ENCODE assay signal across 9 cellular contexts in the genomic region with DNA sequence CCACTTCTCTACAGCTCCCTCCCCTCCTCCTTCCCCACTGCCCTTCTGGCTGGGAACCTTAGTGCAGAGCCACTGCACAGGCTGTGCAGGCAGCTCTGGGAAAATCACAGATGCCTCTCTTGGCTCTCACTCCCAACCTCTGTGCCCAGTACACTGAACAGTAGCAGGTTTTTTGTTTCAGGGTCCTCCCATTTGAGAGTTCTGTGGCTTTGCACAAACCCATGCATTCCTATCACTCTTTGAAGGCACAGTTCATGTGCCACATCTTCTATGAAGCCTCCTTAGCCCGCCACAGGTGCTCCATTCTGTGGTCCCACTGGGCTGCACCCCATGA.
A peak's percentile ranks its signal among the peaks of the same experiment; 100 is the strongest.
DNase-seq lines count a peak whose midpoint lies in the region; ATAC-seq, FAIRE-seq and TF ChIP-seq lines count a peak whose summit lies in the region.
"Had no signal": no experiment of that assay in that cellular context is flagged by ENCODE, and none has a peak within 500 bp of the region (broad histone marks: within the 10 kb centered on the region; RNA-seq: fewer than 3 reads in every experiment).

No MANE protein-coding gene starts in this region.

- FAIRE-seq in astrocyte (lab: Jason Lieb, UNC): no peak

- peaks cover 2% of the 10 kb centered on the region for H3K27me3 Mint-ChIP-seq in activated CD4-positive, alpha-beta T cell treated with anti-CD3 and anti-CD28 coated beads, Interleukin-2, amount 10 ng/mL, durations not matched to agents 7 days and 5 days
- no peaks in the 10 kb centered on the region for H3K27me3 Mint-ChIP-seq in astrocyte (ENCODE audit: low read depth, unreplicated experiment)

- no peak for DNase-seq in activated CD4-positive, alpha-beta T cell treated with anti-CD3 and anti-CD28 coated beads, Interleukin-2, amount 10 ng/mL, durations not matched to agents 7 days and 5 days
- DNase-seq in activated CD4-positive, alpha-beta T cell treated with anti-CD3 and anti-CD28 coated beads, Interleukin-2, amount 50 U/mL, for 1 hour: no peak
- DNase-seq in astrocyte (ENCODE audit: low read depth) (no peak), left lung (no peak), NCI-H1417 (lab: John Stamatoyannopoulos, UW) (no peak), occipital lobe (lab: John Stamatoyannopoulos, UW) (no peak)
- DNase-seq in stimulated activated CD4-positive, alpha-beta T cell treated with anti-CD3 and anti-CD28 coated beads, Interleukin-1b, Interleukin-23, amount 100 ng/mL, for 48 hours: no peak
- DNase-seq: activated CD4-positive, CD25-positive, alpha-beta regulatory T cell treated with anti-CD3 and anti-CD28 coated beads, Interleukin-2, amount 50 U/mL, for 72 hours had no signal

- H3K4me2 ChIP-seq in astrocyte (ENCODE audit: low read length): peak overlapping the region; percentile 60

- H3K4me3 Mint-ChIP-seq in activated CD4-positive, alpha-beta T cell treated with anti-CD3 and anti-CD28 coated beads, Interleukin-2, amount 10 ng/mL, durations not matched to agents 7 days and 5 days: peak overlapping the region; percentile 32
- no peak overlapping the region for H3K4me3 Mint-ChIP-seq in astrocyte (ENCODE audit: unreplicated experiment)

- POLR2A ChIA-PET in activated CD4-positive, alpha-beta T cell treated with anti-CD3 and anti-CD28 coated beads, Interleukin-2, amount 10 ng/mL, durations not matched to agents 7 days and 5 days (lab: Charles Lee): no interaction called here

- peaks cover 44% of the 10 kb centered on the region for H3K4me1 Mint-ChIP-seq in activated CD4-positive, alpha-beta T cell treated with anti-CD3 and anti-CD28 coated beads, Interleukin-2, amount 10 ng/mL, durations not matched to agents 7 days and 5 days
- peaks cover 18% of the 10 kb centered on the region for H3K4me1 Mint-ChIP-seq in astrocyte (ENCODE audit: low read depth, unreplicated experiment)

- no peak overlapping the region for H3K9ac ChIP-seq in astrocyte (ENCODE audit: low read length)
- no peak overlapping the region for H3K9ac ChIP-seq in stomach smooth muscle (ENCODE audit: low read length in 2 of 2)

- H3K79me2 ChIP-seq in astrocyte (ENCODE audit: insufficient read depth, low read length): no peaks in the 10 kb centered on the region

- no peak for ATAC-seq in left lung

- H3K4me3 ChIP-seq in astrocyte (ENCODE audit: insufficient read depth, low read depth, low read length) (no peak overlapping the region), left lung (no peak overlapping the region), stomach smooth muscle (ENCODE audit: low read length in 2 of 2) (no peak overlapping the region)

- intact Hi-C loops in left lung (cut with DNase I): no loop called here

- H3K4me1 ChIP-seq in astrocyte (ENCODE audit: insufficient read depth, low read length) (peaks cover 6% of the 10 kb centered on the region), left lung (peaks cover 0 to 39% of the 10 kb centered on the region in 2 donors), stomach smooth muscle (ENCODE audit: control insufficient read depth, insufficient read depth, low read length) (no peaks in the 10 kb centered on the region)

- CTCF ChIA-PET in activated CD4-positive, alpha-beta T cell treated with anti-CD3 and anti-CD28 coated beads, Interleukin-2, amount 10 ng/mL, durations not matched to agents 7 days and 5 days (lab: Charles Lee): no interaction called here

- TF ChIP-seq CTCF in astrocyte (IDR thresholded peaks at IDR 0.05; ENCODE audit: insufficient read depth, low read depth, low read length): no peak
- TF ChIP-seq CTCF in left lung (IDR thresholded peaks at IDR 0.05): no peak

- no peak overlapping the region for H2AFZ ChIP-seq in astrocyte (ENCODE audit: low read depth, low read length)

- H3K36me3 ChIP-seq in astrocyte (ENCODE audit: insufficient read depth, low read length): no peaks in the 10 kb centered on the region
- H3K36me3 ChIP-seq in left lung: no peaks in the 10 kb centered on the region
- H3K36me3 ChIP-seq in stomach smooth muscle (ENCODE audit: control insufficient read depth in 2 of 2, insufficient read depth in 2 of 2, low read length in 2 of 2): no peaks in the 10 kb centered on the region

- peak overlapping the region; percentile 92 for H3K27ac Mint-ChIP-seq in activated CD4-positive, alpha-beta T cell treated with anti-CD3 and anti-CD28 coated beads, Interleukin-2, amount 10 ng/mL, durations not matched to agents 7 days and 5 days
- H3K27ac Mint-ChIP-seq in astrocyte (ENCODE audit: unreplicated experiment): no peak overlapping the region

- H3K27me3 ChIP-seq in astrocyte (ENCODE audit: insufficient read depth, low read length) (no peaks in the 10 kb centered on the region), left lung (no peaks in the 10 kb centered on the region), stomach smooth muscle (ENCODE audit: control insufficient read depth in 1 of 2, insufficient read depth in 2 of 2, low read length in 2 of 2) (no peaks in the 10 kb centered on the region)

- H3K36me3 Mint-ChIP-seq in activated CD4-positive, alpha-beta T cell treated with anti-CD3 and anti-CD28 coated beads, Interleukin-2, amount 10 ng/mL, durations not matched to agents 7 days and 5 days (ENCODE audit: low read depth): peaks cover 7% of the 10 kb centered on the region
- H3K36me3 Mint-ChIP-seq in astrocyte (ENCODE audit: low read depth, unreplicated experiment): peaks cover 6% of the 10 kb centered on the region

- H3K9me3 ChIP-seq in astrocyte (ENCODE audit: insufficient read depth, low read depth, low read length) (no peaks in the 10 kb centered on the region), left lung (peaks cover 0 to under 1% of the 10 kb centered on the region in 2 donors), stomach smooth muscle (ENCODE audit: control insufficient read depth in 2 of 2, low read length in 2 of 2) (no peaks in the 10 kb centered on the region)

- peaks cover 8% of the 10 kb centered on the region for H3K9me3 Mint-ChIP-seq in activated CD4-positive, alpha-beta T cell treated with anti-CD3 and anti-CD28 coated beads, Interleukin-2, amount 10 ng/mL, durations not matched to agents 7 days and 5 days
- H3K9me3 Mint-ChIP-seq in astrocyte (ENCODE audit: unreplicated experiment): peaks cover 2% of the 10 kb centered on the region

- no peaks in the 10 kb centered on the region for H4K20me1 ChIP-seq in astrocyte (ENCODE audit: insufficient read depth, low read length)

- peak overlapping the region; percentile 38 for H3K27ac ChIP-seq in astrocyte (ENCODE audit: low read depth, low read length)
- peak overlapping the region; percentile 74 to 96 for H3K27ac ChIP-seq in left lung
- H3K27ac ChIP-seq in stomach smooth muscle (ENCODE audit: low read length): peak overlapping the region; percentile 66
